ENCODE assay signal across 8 cellular contexts in genomic region chr11:86301742-86302091, GRCh38. TPM values are rescaled to one million over a fixed set of nuclear protein-coding genes. Genes with fewer than 3 reads are reported as not detected.
DNase-seq lines count a peak whose midpoint lies in the region; ATAC-seq and TF ChIP-seq lines count a peak whose summit lies in the region.

No MANE protein-coding gene starts in this region.

- TF ChIP-seq CTCF in endothelial cell (IDR thresholded peaks at IDR 0.05; ENCODE audit: unreplicated experiment) = no peak
- no peak for TF ChIP-seq CTCF in smooth muscle cell (IDR thresholded peaks at IDR 0.05; ENCODE audit: borderline replicate concordance, insufficient read depth, poor library complexity, severe bottlenecking)
- no peak for TF ChIP-seq CTCF in GM13976 (IDR thresholded peaks at IDR 0.05; ENCODE audit: borderline replicate concordance, control extremely low read depth, extremely low read depth, insufficient read depth, missing control alignments)

- no peaks in the 10 kb centered on the region for H3K9me3 Mint-ChIP-seq in endothelial cell (ENCODE audit: unreplicated experiment)

- H3K27ac Mint-ChIP-seq in endothelial cell (ENCODE audit: unreplicated experiment) = peak overlapping the region; percentile 95

- H2AFZ ChIP-seq in Karpas-422 (ENCODE audit: low read length) (peak overlapping the region; percentile 60), smooth muscle cell (ENCODE audit: low read depth) (peak overlapping the region; percentile 95)

- H3K27me3 ChIP-seq in Karpas-422 (ENCODE audit: low read length) (no peaks in the 10 kb centered on the region), smooth muscle cell (ENCODE audit: low read depth) (peaks cover 6% of the 10 kb centered on the region)

- peak overlapping the region; percentile 86 for H3K4me2 ChIP-seq in Karpas-422 (ENCODE audit: low read depth, low read length, poor library complexity, severe bottlenecking)
- peak overlapping the region; percentile 85 for H3K4me2 ChIP-seq in smooth muscle cell

- peak; percentile 13 for ATAC-seq in GM19463 (IDR thresholded peaks at IDR 0.05; ENCODE audit: unreplicated experiment)
- no peak for ATAC-seq in HG02798 (IDR thresholded peaks at IDR 0.05; ENCODE audit: poor library complexity, unreplicated experiment)
- ATAC-seq in HG03045 (IDR thresholded peaks at IDR 0.05; ENCODE audit: unreplicated experiment) = no peak

- peaks cover 4% of the 10 kb centered on the region; the same call in 1 of the 2 replicates for H3K9me3 ChIP-seq in Karpas-422 (ENCODE audit: low read length)
- H3K9me3 ChIP-seq in smooth muscle cell (replicated peaks; ENCODE audit: low read depth) = no peaks in the 10 kb centered on the region

- peak overlapping the region; percentile 99 for H3K4me3 Mint-ChIP-seq in endothelial cell (ENCODE audit: unreplicated experiment)

- H3K79me2 ChIP-seq in Karpas-422 (ENCODE audit: low read length) = peaks cover 44% of the 10 kb centered on the region
- H3K79me2 ChIP-seq in smooth muscle cell (ENCODE audit: low read depth) = peaks cover 36% of the 10 kb centered on the region

- peaks cover 18% of the 10 kb centered on the region for H3K36me3 ChIP-seq in Karpas-422 (ENCODE audit: insufficient read depth, low read length)
- H3K36me3 ChIP-seq in smooth muscle cell (ENCODE audit: low read depth) = no peaks in the 10 kb centered on the region

- H3K4me1 ChIP-seq in Karpas-422 (ENCODE audit: low read length) = peaks cover 21% of the 10 kb centered on the region
- peaks cover 5% of the 10 kb centered on the region for H3K4me1 ChIP-seq in smooth muscle cell (ENCODE audit: low read depth)

- H4K20me1 ChIP-seq in Karpas-422 (ENCODE audit: insufficient read depth, low read depth, low read length) (no peaks in the 10 kb centered on the region), smooth muscle cell (ENCODE audit: low read depth) (no peaks in the 10 kb centered on the region)

- H3K4me3 ChIP-seq in Karpas-422 (ENCODE audit: low read length) (peak overlapping the region; percentile 73), smooth muscle cell (peak overlapping the region; percentile 84)

- no peaks in the 10 kb centered on the region for H3F3A ChIP-seq in smooth muscle cell (ENCODE audit: low read depth)

- in situ Hi-C loops in GM13976 (cut with MboI; ENCODE audit: low sequenced_read_pairs, unreplicated experiment) = no loop called here

- H3K36me3 Mint-ChIP-seq in endothelial cell (ENCODE audit: low read depth, unreplicated experiment) = peaks cover 2% of the 10 kb centered on the region

- no peaks in the 10 kb centered on the region for H3K9me2 ChIP-seq in Karpas-422 (replicated peaks; ENCODE audit: insufficient read depth, low read length)

- H3K27ac ChIP-seq in Karpas-422 (ENCODE audit: low read length) (no peak overlapping the region), smooth muscle cell (ENCODE audit: low read depth) (no peak overlapping the region)

- H3K4me1 Mint-ChIP-seq in endothelial cell (ENCODE audit: unreplicated experiment) = peaks cover 8% of the 10 kb centered on the region

- peaks cover 1% of the 10 kb centered on the region for H3K27me3 Mint-ChIP-seq in endothelial cell (ENCODE audit: unreplicated experiment)

- DNase-seq in Karpas-422 = no peak
- no peak for DNase-seq in endothelial cell (ENCODE audit: low spot score)
- DNase-seq in smooth muscle cell (lab: John Stamatoyannopoulos, UW; ENCODE audit: unreplicated experiment) = no peak
- DNase-seq in DMS153 treated with DMSO at 0.1 percent for 48 hours (lab: John Stamatoyannopoulos, UW; ENCODE audit: unreplicated experiment) = no peak
- DNase-seq in GM13976 (ENCODE audit: low spot score) = no peak

- H3K9ac ChIP-seq in Karpas-422 (ENCODE audit: low read length) = peak overlapping the region; percentile 75
- no peak overlapping the region for H3K9ac ChIP-seq in smooth muscle cell (ENCODE audit: low read depth)

- WGBS in smooth muscle cell (ENCODE audit: low lambda C conversion rate) = 8% methylated on average over 6 of the region's 6 CpGs

RNA-seq across cellular contexts. Expression of gene HIKESHI, which starts 0.3 kb away (rescaled TPM):
- 73.4 and 172 TPM in 2 replicates for total RNA-seq in Karpas-422 (2014; rRNA removed; shearing (Covaris generic); ENCODE audit: low replicate concordance)
- 36.7 TPM for total RNA-seq in endothelial cell (ENCODE audit: unreplicated experiment)
- 63.0 and 75.3 TPM in 2 replicates for total RNA-seq in smooth muscle cell
- polyA plus RNA-seq in smooth muscle cell = 71.1 and 75.1 TPM in 2 replicates

RNA-seq across cellular contexts. Expression of gene EED, which starts 57.2 kb away (rescaled TPM):
- total RNA-seq in Karpas-422 (2014; rRNA removed; shearing (Covaris generic); ENCODE audit: low replicate concordance) = 100 and 137 TPM in 2 replicates
- total RNA-seq in endothelial cell (ENCODE audit: unreplicated experiment) (18.5 TPM), smooth muscle cell (24.7 and 38.7 TPM in 2 replicates)
- 18.6 and 26.7 TPM in 2 replicates for polyA plus RNA-seq in smooth muscle cell
